ENCODE assay signal across 8 cellular contexts in the genomic region with DNA sequence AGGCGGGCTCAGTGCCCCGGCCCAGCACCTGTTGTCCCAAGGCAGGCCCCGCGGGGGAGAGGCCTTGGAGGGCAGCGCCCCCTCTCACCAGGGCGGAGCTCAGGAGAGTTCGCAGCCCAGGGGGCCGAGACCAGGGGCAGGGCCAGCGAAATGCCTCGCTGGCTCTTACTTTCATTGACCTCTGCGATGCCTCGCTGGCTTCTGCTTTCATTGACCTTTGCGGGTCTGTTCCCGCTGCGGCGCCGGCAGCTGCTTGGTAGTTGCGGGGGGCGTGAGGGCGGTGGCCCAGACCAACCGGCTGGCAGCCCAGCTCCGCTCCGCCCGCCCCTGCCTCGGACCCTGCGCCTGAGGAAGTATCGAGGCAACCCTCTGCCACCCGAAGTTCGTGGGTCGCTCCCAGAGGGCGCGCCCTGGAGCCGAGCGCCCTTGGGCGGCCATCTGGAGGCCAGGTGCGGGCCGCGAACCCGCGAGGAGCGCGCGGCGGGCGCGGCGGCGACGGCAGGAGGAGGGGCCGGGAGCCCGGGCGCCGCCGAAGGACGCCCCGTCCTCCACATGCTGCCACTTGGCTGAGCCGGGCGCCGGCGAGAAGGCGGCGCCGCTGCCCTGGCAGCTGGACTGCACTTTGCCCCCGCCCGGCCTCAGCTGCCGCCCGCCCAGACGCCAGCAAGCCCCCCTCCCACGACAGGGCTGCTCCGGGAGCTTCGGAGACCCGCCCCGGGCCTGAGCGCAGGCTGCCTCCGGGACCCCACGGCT.
A peak's percentile ranks its signal among the peaks of the same experiment; 100 is the strongest.
DNase-seq lines count a peak whose midpoint lies in the region; ATAC-seq and TF ChIP-seq lines count a peak whose summit lies in the region.

No MANE protein-coding gene starts in this region.

- H4K20me1 ChIP-seq in mammary epithelial cell (ENCODE audit: insufficient read depth, low read length): no peaks in the 10 kb centered on the region

- DNase-seq in Calu3 (peak; percentile 79), OCI-M2 (lab: John Stamatoyannopoulos, UW; ENCODE audit: unreplicated experiment) (peak; percentile 60), mammary epithelial cell (no peak), iris pigment epithelial cell (ENCODE audit: low read depth) (peak; percentile 17), NCI-H187 (lab: John Stamatoyannopoulos, UW) (no peak)

- no peaks in the 10 kb centered on the region for H3K9me3 ChIP-seq in mammary epithelial cell (replicated peaks; ENCODE audit: insufficient read depth, low read length)

- H3K9me3 Mint-ChIP-seq in Calu3 (ENCODE audit: low read depth, unreplicated experiment): no peaks in the 10 kb centered on the region

- peak overlapping the region; percentile 68 for H3K4me3 Mint-ChIP-seq in Calu3 (ENCODE audit: low read depth, unreplicated experiment)

- peak overlapping the region; percentile 95 for H3K4me2 ChIP-seq in mammary epithelial cell (ENCODE audit: insufficient read depth, low read depth, low read length)

- peaks cover 7% of the 10 kb centered on the region for H3K4me1 ChIP-seq in mammary epithelial cell (ENCODE audit: insufficient read depth, low read length)

- dilution Hi-C loops in mammary epithelial cell (cut with HindIII; ENCODE audit: low sequenced_read_pairs): no loop called here

- CTCF ChIA-PET in Calu3 (lab: Charles Lee): interaction anchor here (0.9 to 1.6 kb wide), 4 partner anchors 15 to 91 kb away, joined by 3 to 8 read pairs (median 4); no protein-coding TSS in a partner anchor
- CTCF ChIA-PET in mammary epithelial cell (lab: Charles Lee; ENCODE audit: low non-redundant PET): no interaction called here

- in situ Hi-C loops in mammary epithelial cell (cut with MboI; ENCODE audit: low sequenced_read_pairs in 2 of 2): no loop called here

- H3K27ac Mint-ChIP-seq in Calu3 (ENCODE audit: unreplicated experiment): peak overlapping the region; percentile 68

- peak overlapping the region; percentile 91 for H2AFZ ChIP-seq in mammary epithelial cell (ENCODE audit: low read depth, low read length)

- ATAC-seq in GM19043 (IDR thresholded peaks at IDR 0.05; ENCODE audit: low read depth, unreplicated experiment): peak; percentile 73
- ATAC-seq in HG03108 (IDR thresholded peaks at IDR 0.05; ENCODE audit: unreplicated experiment): peak; percentile 85

- BruUV-seq in Calu3 (replicated peaks; lab: Mats Ljungman, UMichigan) (no TSS peak), mammary epithelial cell (replicated peaks; lab: Mats Ljungman, UMichigan) (no TSS peak)

- intact Hi-C loops in Calu3 (cut with micrococcal nuclease; ENCODE audit: unreplicated experiment): loop anchor here (1.0 kb wide), 1 partner anchor 91 kb away; no protein-coding TSS in a partner anchor
- intact Hi-C loops in mammary epithelial cell (cut with micrococcal nuclease): loop anchor here (5.0 kb wide), 1 partner anchor 93 kb away; no protein-coding TSS in a partner anchor

- peak overlapping the region; percentile 28 to 58 (median 53) for H3K4me3 ChIP-seq in mammary epithelial cell (replicated peaks in 1 of 3; ENCODE audit: insufficient read depth in 1 of 3, low read depth in 2 of 3, low read length in 3 of 3)
- H3K4me3 ChIP-seq in skin epidermis: peak overlapping the region; percentile 45 to 58 (median 53)

- no peaks in the 10 kb centered on the region for H3K79me2 ChIP-seq in mammary epithelial cell (ENCODE audit: insufficient read depth, low read length)

- H3K36me3 ChIP-seq in mammary epithelial cell (ENCODE audit: insufficient read depth, low read length): no peaks in the 10 kb centered on the region

- WGBS in mammary epithelial cell (ENCODE audit: low coverage, missing lambda C conversion rate): 9% methylated on average over 30 of the region's 76 CpGs

- TF ChIP-seq CTCF in Calu3 (IDR thresholded peaks at IDR 0.05; ENCODE audit: unreplicated experiment) (peak; percentile 82), mammary epithelial cell (conservative IDR thresholded peaks at IDR 0.05 in 1 of 2, IDR thresholded peaks at IDR 0.05 in 1 of 2; ENCODE audit: extremely low read depth in 1 of 2, insufficient read depth in 1 of 2, low read depth in 1 of 2, low read length in 2 of 2) (peak; percentile 15 to 39)

- peaks cover 15% of the 10 kb centered on the region for H3K4me1 Mint-ChIP-seq in Calu3 (ENCODE audit: low read depth, unreplicated experiment)

- H3K36me3 Mint-ChIP-seq in Calu3 (ENCODE audit: insufficient read depth, unreplicated experiment): peaks cover 11% of the 10 kb centered on the region

- H3K27me3 Mint-ChIP-seq in Calu3 (ENCODE audit: unreplicated experiment): no peaks in the 10 kb centered on the region

- no peak overlapping the region for H3K9ac ChIP-seq in mammary epithelial cell (ENCODE audit: insufficient read depth, low read length)

- no peak overlapping the region for H3K27ac ChIP-seq in mammary epithelial cell (ENCODE audit: insufficient read depth, low read depth, low read length)
- H3K27ac ChIP-seq in skin epidermis: peak overlapping the region in 16 of 21 experiments; percentile 22 to 87 (median 68)

- no peaks in the 10 kb centered on the region for H3K27me3 ChIP-seq in mammary epithelial cell (ENCODE audit: insufficient read depth, low read length)

Comparison
In these comparisons a context has a peak if more than half of its experiments do, and no peak if none do; other contexts are left out.
1. DNase-seq: peak in Calu3 (single experiment), OCI-M2 (single experiment) and iris pigment epithelial cell (single experiment); none in mammary epithelial cell (single experiment) and NCI-H187 (0 of 2).